ENCODE assay signal across 2 cellular contexts in the genomic region with DNA sequence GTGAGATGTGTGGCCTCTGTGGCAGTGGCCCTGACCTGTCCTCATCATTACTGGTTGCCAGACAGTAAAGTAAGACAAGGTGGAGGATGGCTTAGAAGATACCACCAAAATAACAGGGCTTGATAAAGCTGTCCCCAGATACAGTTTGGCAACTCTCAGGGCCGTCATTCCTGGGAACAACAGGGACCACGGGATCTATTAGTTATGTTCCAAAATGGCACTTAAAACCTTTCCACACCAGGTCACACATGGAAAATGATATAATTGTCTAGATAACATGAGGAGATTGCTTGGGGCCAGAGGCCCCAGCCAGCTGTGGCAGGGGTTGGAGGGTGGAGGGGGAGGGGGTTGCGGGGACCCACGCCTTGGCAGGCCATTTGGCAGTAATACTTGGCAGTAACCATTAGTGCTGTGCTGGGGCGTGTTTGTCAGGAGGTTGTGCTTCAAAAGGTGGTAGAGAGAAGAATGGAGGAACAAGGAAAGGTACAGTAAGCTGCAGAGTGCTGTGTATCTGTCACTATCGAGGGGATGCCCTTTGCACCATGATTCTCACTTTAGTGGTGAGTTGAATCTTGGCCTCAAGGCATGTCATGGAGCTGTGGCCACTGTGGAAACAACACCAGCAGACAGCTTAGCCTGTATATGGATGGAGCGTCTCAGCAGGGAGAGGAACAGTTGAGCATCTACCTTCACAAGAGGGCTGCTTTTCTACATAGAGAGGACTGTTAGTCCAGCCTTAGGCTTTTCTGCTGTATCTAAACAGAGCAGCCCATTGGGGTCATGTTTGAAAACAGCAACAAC.
TF ChIP-seq lines count a peak whose summit lies in the region.

No MANE protein-coding gene starts in this region.

TF ChIP-seq in SK-N-SH, 30 proteins besides CTCF, POLR2A, EP300 and RAD21 (continued from another document):
- TF ChIP-seq, protein P1, sequence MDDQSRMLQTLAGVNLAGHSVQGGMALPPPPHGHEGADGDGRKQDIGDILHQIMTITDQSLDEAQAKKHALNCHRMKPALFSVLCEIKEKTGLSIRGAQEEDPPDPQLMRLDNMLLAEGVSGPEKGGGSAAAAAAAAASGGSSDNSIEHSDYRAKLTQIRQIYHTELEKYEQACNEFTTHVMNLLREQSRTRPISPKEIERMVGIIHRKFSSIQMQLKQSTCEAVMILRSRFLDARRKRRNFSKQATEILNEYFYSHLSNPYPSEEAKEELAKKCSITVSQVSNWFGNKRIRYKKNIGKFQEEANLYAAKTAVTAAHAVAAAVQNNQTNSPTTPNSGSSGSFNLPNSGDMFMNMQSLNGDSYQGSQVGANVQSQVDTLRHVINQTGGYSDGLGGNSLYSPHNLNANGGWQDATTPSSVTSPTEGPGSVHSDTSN (IDR thresholded peaks at IDR 0.05): no peak
- TF ChIP-seq TEAD4 (IDR thresholded peaks at IDR 0.05; ENCODE audit: borderline replicate concordance, insufficient read depth): no peak
- TF ChIP-seq CHD2 (IDR thresholded peaks at IDR 0.05; ENCODE audit: low read length, partially characterized antibody): peak; percentile 59
- TF ChIP-seq EZH2phosphoT487 (IDR thresholded peaks at IDR 0.05; ENCODE audit: borderline replicate concordance, low read depth): no peak
- no peak for TF ChIP-seq FOSL2 (IDR thresholded peaks at IDR 0.05; ENCODE audit: borderline replicate concordance, low read depth)
- TF ChIP-seq POLR2AphosphoS5 (IDR thresholded peaks at IDR 0.05; ENCODE audit: low read depth, low read length): no peak
- TF ChIP-seq, protein P2, sequence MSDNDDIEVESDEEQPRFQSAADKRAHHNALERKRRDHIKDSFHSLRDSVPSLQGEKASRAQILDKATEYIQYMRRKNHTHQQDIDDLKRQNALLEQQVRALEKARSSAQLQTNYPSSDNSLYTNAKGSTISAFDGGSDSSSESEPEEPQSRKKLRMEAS (IDR thresholded peaks at IDR 0.05; ENCODE audit: low read depth): no peak
- no peak for TF ChIP-seq SMC3 (IDR thresholded peaks at IDR 0.05; ENCODE audit: low read depth, low read length)
- TF ChIP-seq MXI1 (IDR thresholded peaks at IDR 0.05; ENCODE audit: low read depth, low read length): no peak
- peak; percentile 57 for TF ChIP-seq GATA2 (CRISPR knock-in tag; IDR thresholded peaks at IDR 0.05)
- no peak for TF ChIP-seq NRF1 (IDR thresholded peaks at IDR 0.05; ENCODE audit: low read depth, low read length)
- TF ChIP-seq GABPA (IDR thresholded peaks at IDR 0.05; ENCODE audit: low read depth): no peak

TF ChIP-seq in SK-N-SH treated with all-trans-retinoic acid at 6 μM for 48 hours, 23 proteins besides CTCF, POLR2A, EP300 and RAD21 (continued from another document):
- TF ChIP-seq, protein P3, sequence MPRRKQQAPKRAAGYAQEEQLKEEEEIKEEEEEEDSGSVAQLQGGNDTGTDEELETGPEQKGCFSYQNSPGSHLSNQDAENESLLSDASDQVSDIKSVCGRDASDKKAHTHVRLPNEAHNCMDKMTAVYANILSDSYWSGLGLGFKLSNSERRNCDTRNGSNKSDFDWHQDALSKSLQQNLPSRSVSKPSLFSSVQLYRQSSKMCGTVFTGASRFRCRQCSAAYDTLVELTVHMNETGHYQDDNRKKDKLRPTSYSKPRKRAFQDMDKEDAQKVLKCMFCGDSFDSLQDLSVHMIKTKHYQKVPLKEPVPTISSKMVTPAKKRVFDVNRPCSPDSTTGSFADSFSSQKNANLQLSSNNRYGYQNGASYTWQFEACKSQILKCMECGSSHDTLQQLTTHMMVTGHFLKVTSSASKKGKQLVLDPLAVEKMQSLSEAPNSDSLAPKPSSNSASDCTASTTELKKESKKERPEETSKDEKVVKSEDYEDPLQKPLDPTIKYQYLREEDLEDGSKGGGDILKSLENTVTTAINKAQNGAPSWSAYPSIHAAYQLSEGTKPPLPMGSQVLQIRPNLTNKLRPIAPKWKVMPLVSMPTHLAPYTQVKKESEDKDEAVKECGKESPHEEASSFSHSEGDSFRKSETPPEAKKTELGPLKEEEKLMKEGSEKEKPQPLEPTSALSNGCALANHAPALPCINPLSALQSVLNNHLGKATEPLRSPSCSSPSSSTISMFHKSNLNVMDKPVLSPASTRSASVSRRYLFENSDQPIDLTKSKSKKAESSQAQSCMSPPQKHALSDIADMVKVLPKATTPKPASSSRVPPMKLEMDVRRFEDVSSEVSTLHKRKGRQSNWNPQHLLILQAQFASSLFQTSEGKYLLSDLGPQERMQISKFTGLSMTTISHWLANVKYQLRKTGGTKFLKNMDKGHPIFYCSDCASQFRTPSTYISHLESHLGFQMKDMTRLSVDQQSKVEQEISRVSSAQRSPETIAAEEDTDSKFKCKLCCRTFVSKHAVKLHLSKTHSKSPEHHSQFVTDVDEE (CRISPR knock-in tag; IDR thresholded peaks at IDR 0.05): no peak
- TF ChIP-seq, protein P4, sequence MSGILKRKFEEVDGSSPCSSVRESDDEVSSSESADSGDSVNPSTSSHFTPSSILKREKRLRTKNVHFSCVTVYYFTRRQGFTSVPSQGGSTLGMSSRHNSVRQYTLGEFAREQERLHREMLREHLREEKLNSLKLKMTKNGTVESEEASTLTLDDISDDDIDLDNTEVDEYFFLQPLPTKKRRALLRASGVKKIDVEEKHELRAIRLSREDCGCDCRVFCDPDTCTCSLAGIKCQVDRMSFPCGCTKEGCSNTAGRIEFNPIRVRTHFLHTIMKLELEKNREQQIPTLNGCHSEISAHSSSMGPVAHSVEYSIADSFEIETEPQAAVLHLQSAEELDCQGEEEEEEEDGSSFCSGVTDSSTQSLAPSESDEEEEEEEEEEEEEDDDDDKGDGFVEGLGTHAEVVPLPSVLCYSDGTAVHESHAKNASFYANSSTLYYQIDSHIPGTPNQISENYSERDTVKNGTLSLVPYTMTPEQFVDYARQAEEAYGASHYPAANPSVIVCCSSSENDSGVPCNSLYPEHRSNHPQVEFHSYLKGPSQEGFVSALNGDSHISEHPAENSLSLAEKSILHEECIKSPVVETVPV (CRISPR knock-in tag; IDR thresholded peaks at IDR 0.05): no peak
- TF ChIP-seq ESRRG (CRISPR knock-in tag; IDR thresholded peaks at IDR 0.05) (no peak), CSDC2 (CRISPR knock-in tag; IDR thresholded peaks at IDR 0.05) (no peak), TOX (CRISPR knock-in tag; IDR thresholded peaks at IDR 0.05; ENCODE audit: borderline replicate concordance) (no peak), ZNF8 (CRISPR knock-in tag; IDR thresholded peaks at IDR 0.05) (no peak), OSR1 (CRISPR knock-in tag; IDR thresholded peaks at IDR 0.05) (no peak), ZC3H10 (CRISPR knock-in tag; IDR thresholded peaks at IDR 0.05) (no peak), ISL1 (CRISPR knock-in tag; IDR thresholded peaks at IDR 0.05) (no peak), BACH2 (CRISPR knock-in tag; IDR thresholded peaks at IDR 0.05; ENCODE audit: borderline replicate concordance) (no peak)
- TF ChIP-seq, protein P5, sequence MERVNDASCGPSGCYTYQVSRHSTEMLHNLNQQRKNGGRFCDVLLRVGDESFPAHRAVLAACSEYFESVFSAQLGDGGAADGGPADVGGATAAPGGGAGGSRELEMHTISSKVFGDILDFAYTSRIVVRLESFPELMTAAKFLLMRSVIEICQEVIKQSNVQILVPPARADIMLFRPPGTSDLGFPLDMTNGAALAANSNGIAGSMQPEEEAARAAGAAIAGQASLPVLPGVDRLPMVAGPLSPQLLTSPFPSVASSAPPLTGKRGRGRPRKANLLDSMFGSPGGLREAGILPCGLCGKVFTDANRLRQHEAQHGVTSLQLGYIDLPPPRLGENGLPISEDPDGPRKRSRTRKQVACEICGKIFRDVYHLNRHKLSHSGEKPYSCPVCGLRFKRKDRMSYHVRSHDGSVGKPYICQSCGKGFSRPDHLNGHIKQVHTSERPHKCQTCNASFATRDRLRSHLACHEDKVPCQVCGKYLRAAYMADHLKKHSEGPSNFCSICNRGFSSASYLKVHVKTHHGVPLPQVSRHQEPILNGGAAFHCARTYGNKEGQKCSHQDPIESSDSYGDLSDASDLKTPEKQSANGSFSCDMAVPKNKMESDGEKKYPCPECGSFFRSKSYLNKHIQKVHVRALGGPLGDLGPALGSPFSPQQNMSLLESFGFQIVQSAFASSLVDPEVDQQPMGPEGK (CRISPR knock-in tag; IDR thresholded peaks at IDR 0.05; ENCODE audit: borderline replicate concordance): no peak
